ENCODE assay signal across 14 cellular contexts in genomic region chr5:143758750-143759149, GRCh38. TPM values are rescaled to one million over a fixed set of nuclear protein-coding genes. Genes with fewer than 3 reads are reported as not detected.
DNase-seq lines count a peak whose midpoint lies in the region; ATAC-seq, FAIRE-seq and TF ChIP-seq lines count a peak whose summit lies in the region.
"Had no signal": no experiment of that assay in that cellular context is flagged by ENCODE, and none has a peak within 500 bp of the region (broad histone marks: within the 10 kb centered on the region; RNA-seq: fewer than 3 reads in every experiment).

No MANE protein-coding gene starts in this region.

- peaks cover 6% of the 10 kb centered on the region for H3K4me1 Mint-ChIP-seq in memory B cell

- H3K4me3 ChIP-seq in SK-N-SH (ENCODE audit: low read depth in 2 of 2, low read length in 1 of 2) (no peak overlapping the region), small intestine (ENCODE audit: low read depth in 1 of 2, low read length in 2 of 2) (no peak overlapping the region)

- H3K36me3 ChIP-seq in SK-N-SH (replicated peaks in 1 of 2; ENCODE audit: control insufficient read depth in 1 of 2, insufficient read depth in 2 of 2, low read length in 1 of 2): no peaks in the 10 kb centered on the region
- H3K36me3 ChIP-seq in small intestine (ENCODE audit: control insufficient read depth in 2 of 2, insufficient read depth in 2 of 2, low read length in 2 of 2): no peaks in the 10 kb centered on the region

- no peak overlapping the region for H3K4me2 ChIP-seq in SK-N-SH

- H3F3A ChIP-seq in SK-N-SH (replicated peaks; ENCODE audit: insufficient read depth): no peaks in the 10 kb centered on the region

- no peak overlapping the region for H3K9ac ChIP-seq in SK-N-SH

- H3K27me3 ChIP-seq in SK-N-SH (ENCODE audit: insufficient read depth) (no peaks in the 10 kb centered on the region), small intestine (ENCODE audit: control insufficient read depth in 2 of 2, insufficient read depth in 2 of 2, low read length in 2 of 2) (no peaks in the 10 kb centered on the region)

- POLR2A ChIA-PET in SK-N-SH (lab: Yijun Ruan, JAX): no interaction called here

- H3K79me2 ChIP-seq in SK-N-SH (ENCODE audit: insufficient read depth): no peaks in the 10 kb centered on the region

- H4K20me1 ChIP-seq in SK-N-SH (ENCODE audit: insufficient read depth): no peaks in the 10 kb centered on the region

- peaks cover 0 to 2% of the 10 kb centered on the region in 2 experiments; a peak in 1 of 4 replicates for H3K4me1 ChIP-seq in SK-N-SH (ENCODE audit: control insufficient read depth in 1 of 2, insufficient read depth in 2 of 2, low read depth in 1 of 2, low read length in 1 of 2)
- no peaks in the 10 kb centered on the region for H3K4me1 ChIP-seq in small intestine (ENCODE audit: control insufficient read depth in 2 of 2, insufficient read depth in 1 of 2, low read depth in 1 of 2, low read length in 1 of 2)

- CTCF ChIA-PET in SK-N-SH (lab: Yijun Ruan, JAX): interaction anchor here (0.8 kb wide), 1 partner anchor 22 kb away, joined by 3 read pairs; no protein-coding TSS in a partner anchor

- H3K27ac ChIP-seq in SK-N-SH (ENCODE audit: low read depth in 2 of 2, low read length in 1 of 2): peak overlapping the region in 1 of 2 experiments; percentile 22; a peak in 1 of 4 replicates
- no peak overlapping the region for H3K27ac ChIP-seq in small intestine (ENCODE audit: low read depth in 1 of 2, low read length in 1 of 2)
- H3K27ac ChIP-seq: 22Rv1, epithelial cell of prostate had no signal

- no peak overlapping the region for H2AFZ ChIP-seq in SK-N-SH (ENCODE audit: low read depth)

- DNase-seq in SK-N-SH (no peak), memory B cell (ENCODE audit: low spot score in 2 of 2) (no peak), small intestine (no peak), NCI-H2081 (lab: John Stamatoyannopoulos, UW) (no peak)
- no peak for DNase-seq in activated CD4-positive, alpha-beta T cell treated with anti-CD3 and anti-CD28 coated beads, Interleukin-2, amount 50 U/mL, for 4 hours
- DNase-seq: stimulated activated CD4-positive, alpha-beta T cell treated with anti-CD3 and anti-CD28 coated beads, Interleukin-12 subunit alpha, Interleukin-12 subunit beta, amount 100 ng/mL, for 4 hours had no signal

- peaks cover 4% of the 10 kb centered on the region for H3K27me3 Mint-ChIP-seq in memory B cell

- no peak for TF ChIP-seq CTCF in SK-N-SH (IDR thresholded peaks at IDR 0.05)

- no peak for TF ChIP-seq EP300 in SK-N-SH (IDR thresholded peaks at IDR 0.05; ENCODE audit: borderline replicate concordance in 1 of 2, low read depth in 1 of 2, low read length in 1 of 2)

- peaks cover 3% of the 10 kb centered on the region for H3K9me3 Mint-ChIP-seq in memory B cell

- ATAC-seq in SK-N-SH treated with all-trans-retinoic acid at 6 μM for 48 hours (peak; percentile 87), GM21723 (IDR thresholded peaks at IDR 0.05; ENCODE audit: unreplicated experiment) (peak; percentile 70), HG03442 (IDR thresholded peaks at IDR 0.05; ENCODE audit: unreplicated experiment) (peak; percentile 63), memory B cell (ENCODE audit: low read depth) (no peak)
- ATAC-seq: HepG2 had no signal

- H3K9me3 ChIP-seq in SK-N-SH (no peaks in the 10 kb centered on the region), small intestine (ENCODE audit: control insufficient read depth, low read depth) (no peaks in the 10 kb centered on the region)

- no peaks in the 10 kb centered on the region for H3K9me2 ChIP-seq in SK-N-SH

- 69% methylated on average over 3 of the region's 3 CpGs for WGBS in SK-N-SH (ENCODE audit: low lambda C conversion rate)
- 53 to 69% (median 58%) methylated on average over 3 of the region's 3 CpGs for WGBS in small intestine, 3 donors

- FAIRE-seq in small intestine (lab: Jason Lieb, UNC): no peak
- FAIRE-seq: HepG2 had no signal

- no peak for TF ChIP-seq RAD21 in SK-N-SH (IDR thresholded peaks at IDR 0.05; ENCODE audit: low read length)

- no peak overlapping the region for H3K4me3 Mint-ChIP-seq in memory B cell
- H3K4me3 Mint-ChIP-seq: WTC11 had no signal

- H3K36me3 Mint-ChIP-seq in memory B cell: no peaks in the 10 kb centered on the region
- H3K36me3 Mint-ChIP-seq: WTC11 had no signal

- peak overlapping the region; percentile 36 for H3K27ac Mint-ChIP-seq in memory B cell
- H3K27ac Mint-ChIP-seq: WTC11 had no signal

TF ChIP-seq in SK-N-SH treated with all-trans-retinoic acid at 6 μM for 48 hours, 23 proteins besides CTCF, POLR2A, EP300 and RAD21:
- TF ChIP-seq OSR1 (CRISPR knock-in tag; IDR thresholded peaks at IDR 0.05): no peak
- peak; percentile 46; the same call in 1 of the 2 replicates for TF ChIP-seq TOX (CRISPR knock-in tag; IDR thresholded peaks at IDR 0.05; ENCODE audit: borderline replicate concordance)
TF ChIP-seq in SK-N-SH treated with all-trans-retinoic acid at 6 μM for 48 hours: peak in this region for 1.

TF ChIP-seq in SK-N-SH, 30 proteins besides CTCF, POLR2A, EP300 and RAD21:
- TF ChIP-seq JUND (IDR thresholded peaks at IDR 0.05): no peak
TF ChIP-seq in SK-N-SH: peak in this region for 0.

RNA-seq across cellular contexts. Expression of gene HMHB1, which starts 53.2 kb away (rescaled TPM):
- polyA plus RNA-seq in SK-N-SH (2012; rRNA removed): not detected in 2 replicates
- polyA plus RNA-seq in SK-N-SH (2012; cell fraction: cytosol; rRNA removed): not detected in 2 replicates
- polyA plus RNA-seq in SK-N-SH (2012; cell fraction: nucleus; rRNA removed): not detected in 2 replicates
- polyA plus RNA-seq in small intestine: not detected
- polyA plus RNA-seq: adipose tissue, HepG2 had no signal
